15 cellular contexts compared by ENCODE assay signal in genomic region chr1:52996653-52997052, GRCh38.
A peak's percentile ranks its signal among the peaks of the same experiment; 100 is the strongest.
DNase-seq lines count a peak whose midpoint lies in the region; ATAC-seq and TF ChIP-seq lines count a peak whose summit lies in the region.
"Had no signal": no experiment of that assay in that cellular context is flagged by ENCODE, and none has a peak within 500 bp of the region (broad histone marks: within the 10 kb centered on the region; RNA-seq: fewer than 3 reads in every experiment).

No MANE protein-coding gene starts in this region.

- no peaks in the 10 kb centered on the region for H3K4me1 Mint-ChIP-seq in glutamatergic neuron (ENCODE audit: low read depth, unreplicated experiment)
- no peaks in the 10 kb centered on the region for H3K4me1 Mint-ChIP-seq in CD8-positive, alpha-beta T cell (ENCODE audit: low read depth)
- H3K4me1 Mint-ChIP-seq: H9, IgD-negative memory B cell had no signal

- CTCF ChIA-PET in CD8-positive, alpha-beta T cell (lab: Charles Lee), result interaction anchor here (0.6 kb wide), 1 partner anchor 282 kb away, joined by 4 read pairs; no protein-coding TSS in a partner anchor

- H3K27ac Mint-ChIP-seq in glutamatergic neuron (ENCODE audit: unreplicated experiment), result no peak overlapping the region
- no peak overlapping the region for H3K27ac Mint-ChIP-seq in CD8-positive, alpha-beta T cell
- H3K27ac Mint-ChIP-seq: CD14-positive monocyte, H9, IgD-negative memory B cell had no signal

- no peak for TF ChIP-seq POLR2A in esophagus muscularis mucosa (IDR thresholded peaks at IDR 0.05; ENCODE audit: low read depth)

- H3K4me1 ChIP-seq in esophagus muscularis mucosa, result no peaks in the 10 kb centered on the region
- no peaks in the 10 kb centered on the region for H3K4me1 ChIP-seq in CD8-positive, alpha-beta T cell (ENCODE audit: insufficient read depth, low read length)

- H3K4me3 ChIP-seq in cardiac fibroblast (replicated peaks in 1 of 2; ENCODE audit: low read depth in 2 of 2, low read length in 2 of 2), result no peak overlapping the region
- no peak overlapping the region for H3K4me3 ChIP-seq in esophagus muscularis mucosa
- no peak overlapping the region for H3K4me3 ChIP-seq in CD8-positive, alpha-beta T cell (ENCODE audit: low read depth, low read length)
- H3K4me3 ChIP-seq: GM12878 had no signal

- POLR2A ChIA-PET in CD8-positive, alpha-beta T cell (lab: Charles Lee), result no interaction called here

- H3K27me3 ChIP-seq in esophagus muscularis mucosa, result no peaks in the 10 kb centered on the region
- no peaks in the 10 kb centered on the region for H3K27me3 ChIP-seq in CD8-positive, alpha-beta T cell (ENCODE audit: insufficient read depth, low read length)

- H3K36me3 ChIP-seq in esophagus muscularis mucosa, result peaks cover 0 to 33% (median 17%) of the 10 kb centered on the region in 4 donors
- H3K36me3 ChIP-seq in CD8-positive, alpha-beta T cell (ENCODE audit: insufficient read depth, low read length), result no peaks in the 10 kb centered on the region

- no peaks in the 10 kb centered on the region for H3K9me3 ChIP-seq in esophagus muscularis mucosa
- no peaks in the 10 kb centered on the region for H3K9me3 ChIP-seq in CD8-positive, alpha-beta T cell (ENCODE audit: low read length)

- DNase-seq in NCI-H82 (lab: John Stamatoyannopoulos, UW), result peak; percentile 57
- no peak for DNase-seq in NCI-H82 treated with DMSO at 0.1 percent for 48 hours (lab: John Stamatoyannopoulos, UW; ENCODE audit: unreplicated experiment)
- DNase-seq in cardiac fibroblast (ENCODE audit: low read depth in 2 of 2), result peak; percentile 7 to 29
- peak; percentile 8 for DNase-seq in fibroblast of peridontal ligament (ENCODE audit: extremely low read depth)
- DNase-seq in glutamatergic neuron, result no peak
- no peak for DNase-seq in esophagus muscularis mucosa (ENCODE audit: extremely low spot score)
- DNase-seq in activated naive CD4-positive, alpha-beta T cell treated with Interleukin-2 at 50 U/mL for 16 hours, result no peak
- no peak for DNase-seq in CD8-positive, alpha-beta T cell
- DNase-seq: DMS53, GOT3, H9 had no signal

- no peaks in the 10 kb centered on the region for H3K36me3 Mint-ChIP-seq in glutamatergic neuron (ENCODE audit: unreplicated experiment)
- H3K36me3 Mint-ChIP-seq in CD8-positive, alpha-beta T cell, result peaks cover 32% of the 10 kb centered on the region

- ATAC-seq in CD8-positive, alpha-beta T cell, result no peak
- ATAC-seq: GM12878 had no signal

- no peak for TF ChIP-seq EP300 in esophagus muscularis mucosa (IDR thresholded peaks at IDR 0.05)

- intact Hi-C loops in esophagus muscularis mucosa (cut with DNase I), result no loop called here
- intact Hi-C loops in CD8-positive, alpha-beta T cell (cut with DNase I, micrococcal nuclease), result no loop called here

- TF ChIP-seq CTCF in cardiac fibroblast (IDR thresholded peaks at IDR 0.05; ENCODE audit: low read depth, low read length), result no peak
- no peak for TF ChIP-seq CTCF in glutamatergic neuron (IDR thresholded peaks at IDR 0.05; ENCODE audit: partially characterized antibody, unreplicated experiment)
- no peak for TF ChIP-seq CTCF in esophagus muscularis mucosa (IDR thresholded peaks at IDR 0.05)
- TF ChIP-seq CTCF in CD8-positive, alpha-beta T cell (IDR thresholded peaks at IDR 0.05), result no peak

- no peaks in the 10 kb centered on the region for H3K9me3 Mint-ChIP-seq in glutamatergic neuron (ENCODE audit: unreplicated experiment)
- no peaks in the 10 kb centered on the region for H3K9me3 Mint-ChIP-seq in CD8-positive, alpha-beta T cell
- H3K9me3 Mint-ChIP-seq: CD14-positive monocyte, H9, IgD-negative memory B cell had no signal

- H3K4me3 Mint-ChIP-seq in glutamatergic neuron (ENCODE audit: unreplicated experiment), result no peak overlapping the region
- no peak overlapping the region for H3K4me3 Mint-ChIP-seq in CD8-positive, alpha-beta T cell
- H3K4me3 Mint-ChIP-seq: CD14-positive monocyte, H9, IgD-negative memory B cell had no signal

- H3K27ac ChIP-seq in esophagus muscularis mucosa (replicated peaks in 1 of 4), result no peak overlapping the region
- H3K27ac ChIP-seq in CD8-positive, alpha-beta T cell (ENCODE audit: low read depth, low read length), result no peak overlapping the region
- H3K27ac ChIP-seq: 22Rv1 had no signal

- H3K27me3 Mint-ChIP-seq in glutamatergic neuron (ENCODE audit: unreplicated experiment), result no peaks in the 10 kb centered on the region
- H3K27me3 Mint-ChIP-seq in CD8-positive, alpha-beta T cell (ENCODE audit: low read depth), result no peaks in the 10 kb centered on the region
- H3K27me3 Mint-ChIP-seq: IgD-negative memory B cell had no signal

Comparison
In these comparisons a context has a peak if more than half of its experiments do, and no peak if none do; other contexts are left out.
1. DNase-seq: peak in NCI-H82 (single experiment), cardiac fibroblast (2 of 2) and fibroblast of peridontal ligament (single experiment); none in NCI-H82 treated with DMSO at 0.1 percent for 48 hours (single experiment), glutamatergic neuron (single experiment), esophagus muscularis mucosa (single experiment), activated naive CD4-positive, alpha-beta T cell treated with Interleukin-2 at 50 U/mL for 16 hours (single experiment) and CD8-positive, alpha-beta T cell (0 of 7).